In genomic region chr22:42621505-42622002, GRCh38 we compare ENCODE assay signal across 1 cellular context.
TF ChIP-seq lines count a peak whose summit lies in the region.

No MANE protein-coding gene starts in this region.

TF ChIP-seq in HepG2, 621 proteins besides CTCF, POLR2A, EP300 and RAD21 (continued from another document):
- TF ChIP-seq, protein P1, sequence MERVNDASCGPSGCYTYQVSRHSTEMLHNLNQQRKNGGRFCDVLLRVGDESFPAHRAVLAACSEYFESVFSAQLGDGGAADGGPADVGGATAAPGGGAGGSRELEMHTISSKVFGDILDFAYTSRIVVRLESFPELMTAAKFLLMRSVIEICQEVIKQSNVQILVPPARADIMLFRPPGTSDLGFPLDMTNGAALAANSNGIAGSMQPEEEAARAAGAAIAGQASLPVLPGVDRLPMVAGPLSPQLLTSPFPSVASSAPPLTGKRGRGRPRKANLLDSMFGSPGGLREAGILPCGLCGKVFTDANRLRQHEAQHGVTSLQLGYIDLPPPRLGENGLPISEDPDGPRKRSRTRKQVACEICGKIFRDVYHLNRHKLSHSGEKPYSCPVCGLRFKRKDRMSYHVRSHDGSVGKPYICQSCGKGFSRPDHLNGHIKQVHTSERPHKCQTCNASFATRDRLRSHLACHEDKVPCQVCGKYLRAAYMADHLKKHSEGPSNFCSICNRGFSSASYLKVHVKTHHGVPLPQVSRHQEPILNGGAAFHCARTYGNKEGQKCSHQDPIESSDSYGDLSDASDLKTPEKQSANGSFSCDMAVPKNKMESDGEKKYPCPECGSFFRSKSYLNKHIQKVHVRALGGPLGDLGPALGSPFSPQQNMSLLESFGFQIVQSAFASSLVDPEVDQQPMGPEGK (CRISPR knock-in tag; IDR thresholded peaks at IDR 0.05), result peak; percentile 66
- no peak for TF ChIP-seq ZFP37 (CRISPR knock-in tag; IDR thresholded peaks at IDR 0.05; ENCODE audit: borderline replicate concordance)
- TF ChIP-seq ZSCAN31 (CRISPR knock-in tag; IDR thresholded peaks at IDR 0.05; ENCODE audit: low read depth), result no peak
- no peak for TF ChIP-seq ZNF770 (CRISPR knock-in tag; IDR thresholded peaks at IDR 0.05)
- TF ChIP-seq MEIS2 (CRISPR knock-in tag; IDR thresholded peaks at IDR 0.05), result no peak
- TF ChIP-seq ZNF160 (CRISPR knock-in tag; IDR thresholded peaks at IDR 0.05), result no peak
- peak; percentile 39; the same call in 1 of the 2 replicates for TF ChIP-seq POLR2G (IDR thresholded peaks at IDR 0.05; ENCODE audit: low read depth, low read length)
- TF ChIP-seq MEIS1 (CRISPR knock-in tag; IDR thresholded peaks at IDR 0.05; ENCODE audit: borderline replicate concordance), result peak; percentile 36; the same call in 1 of the 2 replicates
- TF ChIP-seq ATF7-NPFF (CRISPR knock-in tag; IDR thresholded peaks at IDR 0.05; ENCODE audit: low read depth), result no peak
- peak; percentile 79 for TF ChIP-seq AKAP8 (CRISPR knock-in tag; IDR thresholded peaks at IDR 0.05)
- 0 out of 2 replicates have a peak, but pooled peaks have one; percentile 11 for TF ChIP-seq FOSL2 (CRISPR knock-in tag; IDR thresholded peaks at IDR 0.05)
- no peak for TF ChIP-seq LCORL (IDR thresholded peaks at IDR 0.05)
- TF ChIP-seq LCORL (CRISPR knock-in tag; IDR thresholded peaks at IDR 0.05), result peak; percentile 66
